In genomic region chr14:103104654-103105511, GRCh38 we compare ENCODE assay signal across 8 cellular contexts. TPM values are rescaled to one million over a fixed set of nuclear protein-coding genes. Genes with fewer than 3 reads are reported as not detected.
DNase-seq lines count a peak whose midpoint lies in the region; ATAC-seq and TF ChIP-seq lines count a peak whose summit lies in the region.

No MANE protein-coding gene starts in this region.

- peak; percentile 97 for TF ChIP-seq CTCF in Calu3 (IDR thresholded peaks at IDR 0.05; ENCODE audit: unreplicated experiment)

- H3K9me3 Mint-ChIP-seq in Calu3 (ENCODE audit: low read depth, unreplicated experiment): no peaks in the 10 kb centered on the region
- no peaks in the 10 kb centered on the region for H3K9me3 Mint-ChIP-seq in naive thymus-derived CD8-positive, alpha-beta T cell
- no peaks in the 10 kb centered on the region for H3K9me3 Mint-ChIP-seq in stimulated activated naive CD8-positive, alpha-beta T cell treated with anti-CD3 and anti-CD28 coated beads, Interleukin-15, amount 100 ng/mL, for 72 hours

- H3K4me3 Mint-ChIP-seq in Calu3 (ENCODE audit: low read depth, unreplicated experiment): peak overlapping the region; percentile 72
- peak overlapping the region in 5 of 10 donors; percentile 24 to 68 (median 49) for H3K4me3 Mint-ChIP-seq in naive thymus-derived CD8-positive, alpha-beta T cell
- no peak overlapping the region for H3K4me3 Mint-ChIP-seq in stimulated activated naive CD8-positive, alpha-beta T cell treated with anti-CD3 and anti-CD28 coated beads, Interleukin-15, amount 100 ng/mL, for 72 hours

- POLR2A ChIA-PET in naive thymus-derived CD8-positive, alpha-beta T cell (lab: Charles Lee): interaction anchor here (0.6 kb wide), 1 partner anchor 76 kb away, joined by 3 read pairs; no protein-coding TSS in a partner anchor

- H3K27ac Mint-ChIP-seq in Calu3 (ENCODE audit: unreplicated experiment): peak overlapping the region; percentile 47
- peak overlapping the region in 3 of 10 donors; percentile 35 to 90 (median 48) for H3K27ac Mint-ChIP-seq in naive thymus-derived CD8-positive, alpha-beta T cell
- no peak overlapping the region for H3K27ac Mint-ChIP-seq in stimulated activated naive CD8-positive, alpha-beta T cell treated with anti-CD3 and anti-CD28 coated beads, Interleukin-15, amount 100 ng/mL, for 72 hours

- peaks cover 18% of the 10 kb centered on the region for H3K36me3 Mint-ChIP-seq in Calu3 (ENCODE audit: insufficient read depth, unreplicated experiment)
- H3K36me3 Mint-ChIP-seq in naive thymus-derived CD8-positive, alpha-beta T cell: no peaks in the 10 kb centered on the region

- H3K4me1 Mint-ChIP-seq in Calu3 (ENCODE audit: low read depth, unreplicated experiment): peaks cover 17% of the 10 kb centered on the region
- peaks cover 8 to 16% (median 11%) of the 10 kb centered on the region in 4 donors for H3K4me1 Mint-ChIP-seq in naive thymus-derived CD8-positive, alpha-beta T cell
- peaks cover 31% of the 10 kb centered on the region for H3K4me1 Mint-ChIP-seq in stimulated activated naive CD8-positive, alpha-beta T cell treated with anti-CD3 and anti-CD28 coated beads, Interleukin-15, amount 100 ng/mL, for 72 hours

- intact Hi-C loops in Calu3 (cut with micrococcal nuclease; ENCODE audit: unreplicated experiment): loop anchor here (1.0 to 5.0 kb wide), 3 partner anchors 80 to 187 kb away; no protein-coding TSS in a partner anchor

- CTCF ChIA-PET in Calu3 (lab: Charles Lee): interaction anchor here (0.6 to 3.2 kb wide), 32 partner anchors 8 to 1117 kb away, joined by 3 to 36 read pairs (median 4); partner anchors contain the start of genes EIF5, EXOC3L4 and TNFAIP2

- peak; percentile 47 for ATAC-seq in HG02588 (IDR thresholded peaks at IDR 0.05; ENCODE audit: unreplicated experiment)
- ATAC-seq in naive thymus-derived CD8-positive, alpha-beta T cell: peak; percentile 95 to 99
- peak; percentile 76 for ATAC-seq in stimulated activated naive CD8-positive, alpha-beta T cell treated with anti-CD3 and anti-CD28 coated beads, Interleukin-15, amount 100 ng/mL, for 72 hours

- DNase-seq in Calu3: peak; percentile 85
- peak; percentile 59 to 93 for DNase-seq in NCI-H526 (lab: John Stamatoyannopoulos, UW)
- DNase-seq in activated CD8-positive, alpha-beta memory T cell treated with anti-CD3 and anti-CD28 coated beads, Interleukin-2, amount 50 U/mL, for 48 hours: peak; percentile 94
- DNase-seq in erythroblast (lab: John Stamatoyannopoulos, UW): peak; percentile 52 to 72
- peak; percentile 57 to 84 (median 75) for DNase-seq in naive thymus-derived CD8-positive, alpha-beta T cell
- peak; percentile 75 to 79 for DNase-seq in stimulated activated naive CD8-positive, alpha-beta T cell treated with anti-CD3 and anti-CD28 coated beads, Interleukin-15, amount 100 ng/mL, for 72 hours
- no peak for DNase-seq in dedifferentiated amniotic fluid mesenchymal stem cell (ENCODE audit: extremely low spot score)

- H3K27me3 Mint-ChIP-seq in Calu3 (ENCODE audit: unreplicated experiment): no peaks in the 10 kb centered on the region
- H3K27me3 Mint-ChIP-seq in naive thymus-derived CD8-positive, alpha-beta T cell: peaks cover 7 to 45% (median 21%) of the 10 kb centered on the region in 5 donors
- H3K27me3 Mint-ChIP-seq in stimulated activated naive CD8-positive, alpha-beta T cell treated with anti-CD3 and anti-CD28 coated beads, Interleukin-15, amount 100 ng/mL, for 72 hours: peaks cover 72% of the 10 kb centered on the region

- BruUV-seq in Calu3 (replicated peaks; lab: Mats Ljungman, UMichigan): no TSS peak

- TF ChIP-seq POLR2A in erythroblast (IDR thresholded peaks at IDR 0.05; ENCODE audit: low read length): no peak

RNA-seq across cellular contexts. Expression of gene EXOC3L4, which starts 10.4 kb away (rescaled TPM):
- total RNA-seq in Calu3 (2022): 10.9 and 13.5 TPM in 2 replicates
- total RNA-seq in naive thymus-derived CD8-positive, alpha-beta T cell: not detected
- not detected for polyA plus RNA-seq in naive thymus-derived CD8-positive, alpha-beta T cell

RNA-seq across cellular contexts. Expression of gene TNFAIP2, which starts 18.4 kb away (rescaled TPM):
- total RNA-seq in Calu3 (2022): 113 and 195 TPM in 2 replicates
- 1 to 10 TPM in 1 of 2 experiments, under 1 TPM in 1; 0.55 to 1.0 TPM for total RNA-seq in naive thymus-derived CD8-positive, alpha-beta T cell
- not detected for polyA plus RNA-seq in naive thymus-derived CD8-positive, alpha-beta T cell

RNA-seq across cellular contexts. Expression of gene LBHD2, which starts 20.9 kb away (rescaled TPM):
- not detected in 2 replicates for total RNA-seq in Calu3 (2022)
- total RNA-seq in naive thymus-derived CD8-positive, alpha-beta T cell: not detected
- not detected for polyA plus RNA-seq in naive thymus-derived CD8-positive, alpha-beta T cell

RNA-seq across cellular contexts. Expression of gene CDC42BPB, which starts 47.5 kb away (rescaled TPM):
- total RNA-seq in Calu3 (2022): 98.7 and 112 TPM in 2 replicates
- total RNA-seq in naive thymus-derived CD8-positive, alpha-beta T cell: 1 to 10 TPM; 6.2 to 6.3 TPM
- under 1 TPM; 0.20 to 0.73 (median 0.63) TPM for polyA plus RNA-seq in naive thymus-derived CD8-positive, alpha-beta T cell

Comparison
In these comparisons a context has a peak if more than half of its experiments do, and no peak if none do; other contexts are left out.
1. ATAC-seq: peak in every context shown above with its lines; median percentile 97 in naive thymus-derived CD8-positive, alpha-beta T cell; 76 in stimulated activated naive CD8-positive, alpha-beta T cell treated with anti-CD3 and anti-CD28 coated beads, Interleukin-15, amount 100 ng/mL, for 72 hours; 47 in HG02588.
2. RNA of gene EXOC3L4, which starts 10.4 kb away (total RNA-seq): 10.9 to 13.5 TPM in Calu3; not detected in naive thymus-derived CD8-positive, alpha-beta T cell; every median in the first group is over 10 times any median in the second.
3. RNA of gene TNFAIP2, which starts 18.4 kb away (total RNA-seq): 113 to 195 TPM in Calu3; 0.55 to 1.0 TPM in naive thymus-derived CD8-positive, alpha-beta T cell; every median in the first group is over 10 times any median in the second.